In genomic region chr7:44961844-44962482, GRCh38 we compare ENCODE assay signal across 12 cellular contexts. TPM values are rescaled to one million over a fixed set of nuclear protein-coding genes. Genes with fewer than 3 reads are reported as not detected.
DNase-seq lines count a peak whose midpoint lies in the region; ATAC-seq and TF ChIP-seq lines count a peak whose summit lies in the region.
"Had no signal": no experiment of that assay in that cellular context is flagged by ENCODE, and none has a peak within 500 bp of the region (broad histone marks: within the 10 kb centered on the region; RNA-seq: fewer than 3 reads in every experiment).

No MANE protein-coding gene starts in this region.

- H3K27ac ChIP-seq in lower lobe of right lung (no peak overlapping the region), thoracic aorta (no peak overlapping the region), brain microvascular endothelial cell (no peak overlapping the region)

- no peaks in the 10 kb centered on the region for H3K27me3 Mint-ChIP-seq in activated naive CD8-positive, alpha-beta T cell treated with anti-CD3 and anti-CD28 coated beads, Interleukin-2, amount 10 ng/mL, durations not matched to agents 7 days and 5 days
- H3K27me3 Mint-ChIP-seq in activated naive CD8-positive, alpha-beta T cell treated with anti-CD3 and anti-CD28 coated beads for 36 hours = no peaks in the 10 kb centered on the region
- H3K27me3 Mint-ChIP-seq: naive thymus-derived CD8-positive, alpha-beta T cell had no signal

- no peaks in the 10 kb centered on the region for H3K36me3 ChIP-seq in adipocyte (ENCODE audit: control insufficient read depth, insufficient read depth, low read length, severe bottlenecking)
- peaks cover 10% of the 10 kb centered on the region for H3K36me3 ChIP-seq in lower lobe of right lung
- no peaks in the 10 kb centered on the region for H3K36me3 ChIP-seq in thoracic aorta
- no peaks in the 10 kb centered on the region for H3K36me3 ChIP-seq in brain microvascular endothelial cell (replicated peaks)

- H3K4me3 Mint-ChIP-seq in activated naive CD8-positive, alpha-beta T cell treated with anti-CD3 and anti-CD28 coated beads, Interleukin-2, amount 10 ng/mL, durations not matched to agents 7 days and 5 days = no peak overlapping the region
- H3K4me3 Mint-ChIP-seq in activated naive CD8-positive, alpha-beta T cell treated with anti-CD3 and anti-CD28 coated beads for 36 hours = no peak overlapping the region
- H3K4me3 Mint-ChIP-seq: HFFc6; naive thymus-derived CD8-positive, alpha-beta T cell had no signal

- H3K27me3 ChIP-seq in adipocyte (replicated peaks; ENCODE audit: control insufficient read depth, insufficient read depth, low read length) = peaks cover 20% of the 10 kb centered on the region
- H3K27me3 ChIP-seq in lower lobe of right lung (ENCODE audit: low read depth) = peaks cover 8% of the 10 kb centered on the region
- no peaks in the 10 kb centered on the region for H3K27me3 ChIP-seq in thoracic aorta (replicated peaks; ENCODE audit: insufficient read depth)
- peaks cover 9% of the 10 kb centered on the region for H3K27me3 ChIP-seq in brain microvascular endothelial cell (replicated peaks)
- H3K27me3 ChIP-seq: BLaER1 treated with 17β-estradiol and CSF1 and Interleukin-3, amounts not matched to agents 10 nM and 100 nM had no signal

- POLR2A ChIA-PET in activated naive CD8-positive, alpha-beta T cell treated with anti-CD3 and anti-CD28 coated beads, Interleukin-2, amount 10 ng/mL, durations not matched to agents 7 days and 5 days (lab: Charles Lee) = interaction anchor here (0.6 to 8.7 kb wide), 4 partner anchors 10 to 150 kb away, joined by 3 to 76 read pairs (median 4); partner anchors contain the start of gene TBRG4

- TF ChIP-seq CTCF in lower lobe of right lung (IDR thresholded peaks at IDR 0.05) = no peak
- no peak for TF ChIP-seq CTCF in thoracic aorta (IDR thresholded peaks at IDR 0.05)
- TF ChIP-seq CTCF in brain microvascular endothelial cell (IDR thresholded peaks at IDR 0.05; ENCODE audit: low read depth, low read length, missing control alignments) = no peak

- no peaks in the 10 kb centered on the region for H3K9me3 Mint-ChIP-seq in activated naive CD8-positive, alpha-beta T cell treated with anti-CD3 and anti-CD28 coated beads, Interleukin-2, amount 10 ng/mL, durations not matched to agents 7 days and 5 days
- no peaks in the 10 kb centered on the region for H3K9me3 Mint-ChIP-seq in activated naive CD8-positive, alpha-beta T cell treated with anti-CD3 and anti-CD28 coated beads for 36 hours
- H3K9me3 Mint-ChIP-seq: HFFc6; naive thymus-derived CD8-positive, alpha-beta T cell had no signal

- peak overlapping the region; percentile 71 for H3K4me3 ChIP-seq in adipocyte (ENCODE audit: low read length)
- peak overlapping the region; percentile 53 for H3K4me3 ChIP-seq in lower lobe of right lung
- H3K4me3 ChIP-seq in thoracic aorta = peak overlapping the region; percentile 68
- H3K4me3 ChIP-seq in brain microvascular endothelial cell (ENCODE audit: low read depth, low read length) = no peak overlapping the region
- H3K4me3 ChIP-seq: BLaER1 treated with 17β-estradiol and CSF1 and Interleukin-3, amounts not matched to agents 10 nM and 100 nM had no signal

- H3K4me1 Mint-ChIP-seq in activated naive CD8-positive, alpha-beta T cell treated with anti-CD3 and anti-CD28 coated beads, Interleukin-2, amount 10 ng/mL, durations not matched to agents 7 days and 5 days = peaks cover 22% of the 10 kb centered on the region
- peaks cover 21% of the 10 kb centered on the region for H3K4me1 Mint-ChIP-seq in activated naive CD8-positive, alpha-beta T cell treated with anti-CD3 and anti-CD28 coated beads for 36 hours

- H3K9me3 ChIP-seq in adipocyte (ENCODE audit: control insufficient read depth, low read length) (no peaks in the 10 kb centered on the region), lower lobe of right lung (no peaks in the 10 kb centered on the region), thoracic aorta (no peaks in the 10 kb centered on the region)
- H3K9me3 ChIP-seq: BLaER1 treated with 17β-estradiol and CSF1 and Interleukin-3, amounts not matched to agents 10 nM and 100 nM had no signal

- peak overlapping the region; percentile 16 for H3K27ac Mint-ChIP-seq in activated naive CD8-positive, alpha-beta T cell treated with anti-CD3 and anti-CD28 coated beads, Interleukin-2, amount 10 ng/mL, durations not matched to agents 7 days and 5 days
- no peak overlapping the region for H3K27ac Mint-ChIP-seq in activated naive CD8-positive, alpha-beta T cell treated with anti-CD3 and anti-CD28 coated beads for 36 hours
- H3K27ac Mint-ChIP-seq: HFFc6 had no signal

- in situ Hi-C loops in brain microvascular endothelial cell (cut with HindIII; ENCODE audit: low pct_ligation_motif_present, low sequenced_read_pairs) = no loop called here

- peak; percentile 52 for DNase-seq in activated naive CD8-positive, alpha-beta T cell treated with anti-CD3 and anti-CD28 coated beads, Interleukin-2, amount 10 ng/mL, durations not matched to agents 7 days and 5 days
- no peak for DNase-seq in activated naive CD8-positive, alpha-beta T cell treated with anti-CD3 and anti-CD28 coated beads for 36 hours
- DNase-seq in adipocyte (ENCODE audit: low read depth) (no peak), lower lobe of right lung (no peak), thoracic aorta (ENCODE audit: low spot score) (no peak), brain microvascular endothelial cell (no peak), NCI-H2171 (lab: John Stamatoyannopoulos, UW) (no peak), foreskin melanocyte (no peak)
- DNase-seq: HFFc6, NCI-H82 had no signal

- H3K9ac ChIP-seq in adipocyte (ENCODE audit: low read length) = peak overlapping the region; percentile 54
- H3K9ac ChIP-seq: BLaER1 treated with 17β-estradiol and CSF1 and Interleukin-3, amounts not matched to agents 10 nM and 100 nM had no signal

- no peaks in the 10 kb centered on the region for H3K4me1 ChIP-seq in adipocyte (ENCODE audit: control insufficient read depth, insufficient read depth, low read length)
- H3K4me1 ChIP-seq in lower lobe of right lung = peaks cover 13% of the 10 kb centered on the region
- peaks cover 0 to 14% of the 10 kb centered on the region in 2 donors for H3K4me1 ChIP-seq in thoracic aorta (ENCODE audit: control insufficient read depth in 1 of 2, low read depth in 2 of 2)

- intact Hi-C loops in lower lobe of right lung (cut with DNase I) = no loop called here

- peaks cover 15% of the 10 kb centered on the region for H3K36me3 Mint-ChIP-seq in activated naive CD8-positive, alpha-beta T cell treated with anti-CD3 and anti-CD28 coated beads, Interleukin-2, amount 10 ng/mL, durations not matched to agents 7 days and 5 days
- peaks cover 28% of the 10 kb centered on the region for H3K36me3 Mint-ChIP-seq in activated naive CD8-positive, alpha-beta T cell treated with anti-CD3 and anti-CD28 coated beads for 36 hours

- peak; percentile 6 for ATAC-seq in activated naive CD8-positive, alpha-beta T cell treated with anti-CD3 and anti-CD28 coated beads, Interleukin-2, amount 10 ng/mL, durations not matched to agents 7 days and 5 days (ENCODE audit: low read depth)
- ATAC-seq in lower lobe of right lung (peak in 1 of 2 donors; percentile 15), thoracic aorta (ENCODE audit: insufficient number of reproducible peaks, low FRiP score, low read depth) (no peak)
- ATAC-seq: naive thymus-derived CD8-positive, alpha-beta T cell had no signal

RNA-seq across cellular contexts. Expression of gene MYO1G, which starts 16.9 kb away (rescaled TPM):
- total RNA-seq in activated naive CD8-positive, alpha-beta T cell treated with anti-CD3 and anti-CD28 coated beads, Interleukin-2, amount 10 ng/mL, durations not matched to agents 7 days and 5 days = 100 to 1,000 TPM; 382 to 403 TPM
- 100 to 1,000 TPM; 302 to 306 TPM for total RNA-seq in activated naive CD8-positive, alpha-beta T cell treated with anti-CD3 and anti-CD28 coated beads for 36 hours
- 36.3 TPM for total RNA-seq in lower lobe of right lung
- total RNA-seq in thoracic aorta = 10 to 100 TPM in 1 of 2 donors, 1 to 10 TPM in 1; 2.0 to 13.8 TPM
- total RNA-seq: HFFc6 had no signal

RNA-seq across cellular contexts. Expression of gene CCM2, which starts 38.0 kb away (rescaled TPM):
- 100 to 1,000 TPM; 126 to 132 TPM for total RNA-seq in activated naive CD8-positive, alpha-beta T cell treated with anti-CD3 and anti-CD28 coated beads, Interleukin-2, amount 10 ng/mL, durations not matched to agents 7 days and 5 days
- 10 to 100 TPM; 50.8 to 51.6 TPM for total RNA-seq in activated naive CD8-positive, alpha-beta T cell treated with anti-CD3 and anti-CD28 coated beads for 36 hours
- total RNA-seq in lower lobe of right lung (45.7 TPM), thoracic aorta (10 to 100 TPM; 43.0 to 49.7 TPM)
